Comparison of ENCODE assay signal across 14 cellular contexts in the genomic region with DNA sequence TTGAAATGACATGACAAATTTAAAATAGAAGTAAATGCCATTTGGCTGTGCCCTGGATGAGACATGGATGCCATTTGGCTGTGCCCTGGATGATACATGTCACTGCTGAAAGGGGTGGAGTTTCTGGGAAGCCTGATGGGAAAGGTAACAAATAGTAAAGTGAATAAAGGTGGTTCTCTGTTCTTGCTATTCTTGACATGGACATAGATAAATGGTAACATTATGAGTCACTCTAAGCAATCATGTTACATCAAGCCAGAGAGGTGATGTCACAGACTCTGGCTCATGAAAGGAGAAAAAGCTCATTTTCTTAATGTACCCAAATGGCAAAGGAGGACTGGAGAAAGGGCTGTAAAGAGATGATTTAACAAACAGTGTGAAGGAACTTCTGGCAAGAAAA.
DNase-seq lines count a peak whose midpoint lies in the region; ATAC-seq, FAIRE-seq and TF ChIP-seq lines count a peak whose summit lies in the region.
"Had no signal": no experiment of that assay in that cellular context is flagged by ENCODE, and none has a peak within 500 bp of the region (broad histone marks: within the 10 kb centered on the region; RNA-seq: fewer than 3 reads in every experiment).

No MANE protein-coding gene starts in this region.

- H3K4me1 ChIP-seq in GM12878 (ENCODE audit: control insufficient read depth, insufficient read depth, low read length) = no peaks in the 10 kb centered on the region
- H3K4me1 ChIP-seq in mesenchymal stem cell (ENCODE audit: control insufficient read depth, insufficient read depth, low read depth, low read length) = no peaks in the 10 kb centered on the region
- no peaks in the 10 kb centered on the region for H3K4me1 ChIP-seq in pancreas
- peaks cover 2% of the 10 kb centered on the region for H3K4me1 ChIP-seq in right cardiac atrium (ENCODE audit: control insufficient read depth, insufficient read depth, low read length)
- H3K4me1 ChIP-seq: uterus had no signal

- POLR2A ChIA-PET in GM12878 (lab: Charles Lee) = interaction anchor here (0.6 kb wide), 1 partner anchor 56 kb away, joined by 5 read pairs; no protein-coding TSS in a partner anchor

- no peak for ATAC-seq in GM12878
- no peak for ATAC-seq in pancreas
- ATAC-seq in GM18868 (IDR thresholded peaks at IDR 0.05; ENCODE audit: unreplicated experiment) = no peak
- no peak for ATAC-seq in right cardiac atrium

- H3K27ac ChIP-seq in GM12878 (ENCODE audit: control insufficient read depth, insufficient read depth) (no peak overlapping the region), mesenchymal stem cell (ENCODE audit: low read length, poor library complexity, severe bottlenecking) (no peak overlapping the region), pancreas (no peak overlapping the region), right cardiac atrium (ENCODE audit: low read length) (no peak overlapping the region)
- H3K27ac ChIP-seq: uterus had no signal

- no peak for TF ChIP-seq POLR2A in GM12878 (IDR thresholded peaks at IDR 0.05; ENCODE audit: low read depth, low read length)

- H2AK5ac ChIP-seq in mesenchymal stem cell (ENCODE audit: low read length, severe bottlenecking) = no peak overlapping the region

- intact Hi-C loops in GM12878 (cut with micrococcal nuclease; ENCODE audit: unreplicated experiment) (no loop called here), pancreas (cut with DNase I) (no loop called here), right cardiac atrium (cut with DNase I) (no loop called here)

- no peak overlapping the region for H3K14ac ChIP-seq in mesenchymal stem cell (ENCODE audit: low read length in 2 of 2)

- H2AFZ ChIP-seq in GM12878 (ENCODE audit: control insufficient read depth, low read depth, low read length) (no peak overlapping the region), mesenchymal stem cell (ENCODE audit: low read depth, low read length) (no peak overlapping the region)

- RAD21 ChIA-PET in GM12878 (lab: Charles Lee; ENCODE audit: unreplicated experiment) = no interaction called here

- H3K23ac ChIP-seq in mesenchymal stem cell (ENCODE audit: low read length in 2 of 2) = no peak overlapping the region

- in situ Hi-C loops in GM12878 (cut with MboI) = no loop called here

- TF ChIP-seq CTCF in GM12878 (IDR thresholded peaks at IDR 0.05 in 2 of 3, conservative IDR thresholded peaks at IDR 0.05 in 1 of 3; ENCODE audit: control insufficient read depth in 2 of 3, extremely low read depth in 1 of 3, insufficient read depth in 1 of 3, low read depth in 3 of 3, low read length in 3 of 3) (no peak), pancreas (IDR thresholded peaks at IDR 0.05) (no peak)

- peak; percentile 38 for DNase-seq in AG20443 (ENCODE audit: low spot score)
- DNase-seq in LHCN-M2 (ENCODE audit: low read depth) = peak; percentile 48
- no peak for DNase-seq in GM12878 (ENCODE audit: low read depth, low spot score)
- DNase-seq in mesenchymal stem cell = peak; percentile 28
- no peak for DNase-seq in pancreas
- DNase-seq in NCI-H1105 treated with DMSO at 0.1 percent for 48 hours (lab: John Stamatoyannopoulos, UW) = no peak
- no peak for DNase-seq in right cardiac atrium
- DNase-seq: caudate nucleus, DMS 273 treated with DMSO at 0.1 percent for 48 hours, erythroblast, NCI-H510A, uterus had no signal

- H3K18ac ChIP-seq in mesenchymal stem cell (ENCODE audit: low read depth in 1 of 2, low read length in 2 of 2) = no peak overlapping the region

- H3K9me3 ChIP-seq in GM12878 (replicated peaks; ENCODE audit: control insufficient read depth, insufficient read depth, low read length) (no peaks in the 10 kb centered on the region), mesenchymal stem cell (ENCODE audit: control insufficient read depth, low read length) (no peaks in the 10 kb centered on the region), pancreas (no peaks in the 10 kb centered on the region), right cardiac atrium (ENCODE audit: control insufficient read depth, low read length) (no peaks in the 10 kb centered on the region)
- H3K9me3 ChIP-seq: uterus had no signal

- H3K9ac ChIP-seq in GM12878 (ENCODE audit: control insufficient read depth, insufficient read depth, low read length) (no peak overlapping the region), mesenchymal stem cell (ENCODE audit: low read length) (no peak overlapping the region)

- no peaks in the 10 kb centered on the region for H4K20me1 ChIP-seq in GM12878 (ENCODE audit: control insufficient read depth, insufficient read depth)

- H2BK5ac ChIP-seq in mesenchymal stem cell (ENCODE audit: low read depth, low read length, poor library complexity, severe bottlenecking) = no peak overlapping the region

- BruUV-seq in GM12878 (replicated peaks; lab: Mats Ljungman, UMichigan) = no TSS peak

- no peak overlapping the region for H3K4ac ChIP-seq in mesenchymal stem cell (ENCODE audit: low read depth in 1 of 2, low read length in 2 of 2)

- H2BK12ac ChIP-seq in mesenchymal stem cell (ENCODE audit: low read length in 2 of 2) = no peak overlapping the region

- H3K4me2 ChIP-seq in GM12878 (ENCODE audit: control insufficient read depth, insufficient read depth) (no peak overlapping the region), mesenchymal stem cell (ENCODE audit: low read length, poor library complexity, severe bottlenecking) (no peak overlapping the region)

- no peaks in the 10 kb centered on the region for H3K79me2 ChIP-seq in GM12878 (ENCODE audit: control insufficient read depth, insufficient read depth, low read length)

- H3K27me3 ChIP-seq in GM12878 (replicated peaks in 1 of 2; ENCODE audit: control insufficient read depth in 2 of 2, insufficient read depth in 2 of 2, low read length in 1 of 2) = peaks cover 0 to 5% of the 10 kb centered on the region in 2 experiments; a peak in 1 of 4 replicates
- no peaks in the 10 kb centered on the region for H3K27me3 ChIP-seq in mesenchymal stem cell (ENCODE audit: control insufficient read depth in 1 of 2, insufficient read depth in 1 of 2, low read length in 2 of 2)
- no peaks in the 10 kb centered on the region for H3K27me3 ChIP-seq in pancreas
- no peaks in the 10 kb centered on the region for H3K27me3 ChIP-seq in right cardiac atrium (ENCODE audit: control insufficient read depth, insufficient read depth)
- H3K27me3 ChIP-seq: uterus had no signal

- SMC1A ChIA-PET in GM12878 (lab: Charles Lee; ENCODE audit: uncharacterized antibody, unreplicated experiment) = no interaction called here

- H4K8ac ChIP-seq in mesenchymal stem cell (ENCODE audit: low read length) = no peak overlapping the region

- CTCF ChIA-PET in GM12878 (lab: Yijun Ruan, JAX) = interaction anchor here (1.0 kb wide), 1 partner anchor 45 kb away, joined by 3 read pairs; no protein-coding TSS in a partner anchor

- H2BK15ac ChIP-seq in mesenchymal stem cell (ENCODE audit: low read depth, poor library complexity, severe bottlenecking) = no peak overlapping the region

- FAIRE-seq in GM12878 (lab: Jason Lieb, UNC) = no peak
- FAIRE-seq in pancreas (lab: Jason Lieb, UNC) = no peak
- FAIRE-seq: H1 had no signal

- no peaks in the 10 kb centered on the region for H3K36me3 ChIP-seq in GM12878 (ENCODE audit: control insufficient read depth in 2 of 2, insufficient read depth in 2 of 2, low read length in 1 of 2)
- H3K36me3 ChIP-seq in mesenchymal stem cell (ENCODE audit: control insufficient read depth in 1 of 2, insufficient read depth in 2 of 2, low read depth in 1 of 2, low read length in 2 of 2) = no peaks in the 10 kb centered on the region
- H3K36me3 ChIP-seq in pancreas = no peaks in the 10 kb centered on the region
- H3K36me3 ChIP-seq: uterus had no signal

- H3K79me1 ChIP-seq in mesenchymal stem cell (replicated peaks; ENCODE audit: low read length, poor library complexity, severe bottlenecking) = no peaks in the 10 kb centered on the region

- no peak for TF ChIP-seq EP300 in GM12878 (IDR thresholded peaks at IDR 0.05; ENCODE audit: borderline replicate concordance in 1 of 2, control insufficient read depth in 1 of 2, low read depth in 2 of 2, low read length in 2 of 2)

- H3K4me3 ChIP-seq in GM12878 = no peak overlapping the region
- no peak overlapping the region for H3K4me3 ChIP-seq in mesenchymal stem cell (ENCODE audit: insufficient read depth in 1 of 2, low read depth in 1 of 2, low read length in 2 of 2)
- H3K4me3 ChIP-seq in pancreas = no peak overlapping the region
- no peak overlapping the region for H3K4me3 ChIP-seq in right cardiac atrium (ENCODE audit: low read length)
- H3K4me3 ChIP-seq: uterus had no signal

- TF ChIP-seq RAD21 in GM12878 (IDR thresholded peaks at IDR 0.05; ENCODE audit: insufficient read depth, low read depth, low read length) = no peak

- no peak overlapping the region for H2BK120ac ChIP-seq in mesenchymal stem cell (ENCODE audit: low read depth, low read length)

- H4K91ac ChIP-seq in mesenchymal stem cell (ENCODE audit: low read length) = no peak overlapping the region

TF ChIP-seq in GM12878, 131 proteins besides CTCF, POLR2A, EP300 and RAD21 (continues in another document):
- TF ChIP-seq, protein P1, sequence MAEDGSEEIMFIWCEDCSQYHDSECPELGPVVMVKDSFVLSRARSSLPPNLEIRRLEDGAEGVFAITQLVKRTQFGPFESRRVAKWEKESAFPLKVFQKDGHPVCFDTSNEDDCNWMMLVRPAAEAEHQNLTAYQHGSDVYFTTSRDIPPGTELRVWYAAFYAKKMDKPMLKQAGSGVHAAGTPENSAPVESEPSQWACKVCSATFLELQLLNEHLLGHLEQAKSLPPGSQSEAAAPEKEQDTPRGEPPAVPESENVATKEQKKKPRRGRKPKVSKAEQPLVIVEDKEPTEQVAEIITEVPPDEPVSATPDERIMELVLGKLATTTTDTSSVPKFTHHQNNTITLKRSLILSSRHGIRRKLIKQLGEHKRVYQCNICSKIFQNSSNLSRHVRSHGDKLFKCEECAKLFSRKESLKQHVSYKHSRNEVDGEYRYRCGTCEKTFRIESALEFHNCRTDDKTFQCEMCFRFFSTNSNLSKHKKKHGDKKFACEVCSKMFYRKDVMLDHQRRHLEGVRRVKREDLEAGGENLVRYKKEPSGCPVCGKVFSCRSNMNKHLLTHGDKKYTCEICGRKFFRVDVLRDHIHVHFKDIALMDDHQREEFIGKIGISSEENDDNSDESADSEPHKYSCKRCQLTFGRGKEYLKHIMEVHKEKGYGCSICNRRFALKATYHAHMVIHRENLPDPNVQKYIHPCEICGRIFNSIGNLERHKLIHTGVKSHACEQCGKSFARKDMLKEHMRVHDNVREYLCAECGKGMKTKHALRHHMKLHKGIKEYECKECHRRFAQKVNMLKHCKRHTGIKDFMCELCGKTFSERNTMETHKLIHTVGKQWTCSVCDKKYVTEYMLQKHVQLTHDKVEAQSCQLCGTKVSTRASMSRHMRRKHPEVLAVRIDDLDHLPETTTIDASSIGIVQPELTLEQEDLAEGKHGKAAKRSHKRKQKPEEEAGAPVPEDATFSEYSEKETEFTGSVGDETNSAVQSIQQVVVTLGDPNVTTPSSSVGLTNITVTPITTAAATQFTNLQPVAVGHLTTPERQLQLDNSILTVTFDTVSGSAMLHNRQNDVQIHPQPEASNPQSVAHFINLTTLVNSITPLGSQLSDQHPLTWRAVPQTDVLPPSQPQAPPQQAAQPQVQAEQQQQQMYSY (CRISPR knock-in tag; IDR thresholded peaks at IDR 0.05) = no peak

Comparison
In these comparisons a context has a peak if more than half of its experiments do, and no peak if none do; other contexts are left out.
1. DNase-seq: peak in AG20443 (single experiment), LHCN-M2 (single experiment) and mesenchymal stem cell (single experiment); none in GM12878 (single experiment), pancreas (0 of 6), NCI-H1105 treated with DMSO at 0.1 percent for 48 hours (single experiment) and right cardiac atrium (0 of 3).